ENCODE assay signal across 10 cellular contexts in genomic region chr17:2174471-2175293, GRCh38.
DNase-seq lines count a peak whose midpoint lies in the region; ATAC-seq and TF ChIP-seq lines count a peak whose summit lies in the region.
"Had no signal": no experiment of that assay in that cellular context is flagged by ENCODE, and none has a peak within 500 bp of the region (broad histone marks: within the 10 kb centered on the region; RNA-seq: fewer than 3 reads in every experiment).

No MANE protein-coding gene starts in this region.

- WGBS in transverse colon (ENCODE audit: low coverage in 1 of 2), 2 donors: 60 to 70% methylated on average over 12 to 24 of the region's 24 CpGs

- H3K9me3 Mint-ChIP-seq in activated naive CD4-positive, alpha-beta T cell treated with anti-CD3 and anti-CD28 coated beads for 36 hours: no peaks in the 10 kb centered on the region

- H3K27me3 Mint-ChIP-seq in activated naive CD4-positive, alpha-beta T cell treated with anti-CD3 and anti-CD28 coated beads for 36 hours (ENCODE audit: low read depth): no peaks in the 10 kb centered on the region
- H3K27me3 Mint-ChIP-seq: B cell had no signal

- H3K4me3 Mint-ChIP-seq in activated naive CD4-positive, alpha-beta T cell treated with anti-CD3 and anti-CD28 coated beads for 36 hours: no peak overlapping the region
- H3K4me3 Mint-ChIP-seq: B cell had no signal

- H3K27ac ChIP-seq in lower lobe of right lung: peak overlapping the region; percentile 74
- peak overlapping the region; percentile 76 to 87 (median 82) for H3K27ac ChIP-seq in transverse colon

- H3K36me3 Mint-ChIP-seq in activated naive CD4-positive, alpha-beta T cell treated with anti-CD3 and anti-CD28 coated beads for 36 hours (ENCODE audit: low read depth): peaks cover 15% of the 10 kb centered on the region

- intact Hi-C loops in lower lobe of right lung (cut with DNase I) (loop anchor here (10.0 kb wide), 1 partner anchor 50 kb away; no protein-coding TSS in a partner anchor), transverse colon (cut with DNase I; ENCODE audit: low total_unique reads) (loop anchor here (10.0 kb wide), 2 partner anchors 90 to 120 kb away; partner anchors contain the start of gene HIC1)
- intact Hi-C loops in activated naive CD4-positive, alpha-beta T cell treated with anti-CD3 and anti-CD28 coated beads for 36 hours (cut with micrococcal nuclease): no loop called here

- TF ChIP-seq EP300 in transverse colon (IDR thresholded peaks at IDR 0.05; ENCODE audit: low read depth): no peak

- ATAC-seq in lower lobe of right lung (peak; percentile 39 to 64), GM21381 (IDR thresholded peaks at IDR 0.05; ENCODE audit: unreplicated experiment) (no peak)
- ATAC-seq: Panc1 had no signal

- H3K4me1 ChIP-seq in lower lobe of right lung (peaks cover 80% of the 10 kb centered on the region), transverse colon (peaks cover 41 to 71% (median 51%) of the 10 kb centered on the region in 4 donors)

- in situ Hi-C loops in transverse colon (cut with MboI; ENCODE audit: low pct_ligation_motif_present in 1 of 4, low pct_unique_long_range_greater_than_20kb in 1 of 4, low sequenced_read_pairs in 3 of 4): loop anchor here in 2 of 4 donors (5.0 to 25.0 kb wide), 2 partner anchors 38 to 112 kb away; partner anchors contain the start of gene HIC1 (in 1 of the 2)

- H3K36me3 ChIP-seq in lower lobe of right lung: peaks cover 2% of the 10 kb centered on the region
- H3K36me3 ChIP-seq in transverse colon: peaks cover 0 to 4% (median 0%) of the 10 kb centered on the region in 4 donors
- peaks cover 2% of the 10 kb centered on the region for H3K36me3 ChIP-seq in MG63

- no peak for TF ChIP-seq POLR2A in transverse colon (IDR thresholded peaks at IDR 0.05)

- H3K9me3 ChIP-seq in lower lobe of right lung (no peaks in the 10 kb centered on the region), transverse colon (no peaks in the 10 kb centered on the region), MG63 (no peaks in the 10 kb centered on the region)

- no peak overlapping the region for H3K27ac Mint-ChIP-seq in activated naive CD4-positive, alpha-beta T cell treated with anti-CD3 and anti-CD28 coated beads for 36 hours
- H3K27ac Mint-ChIP-seq: B cell had no signal

- H3K4me1 Mint-ChIP-seq in activated naive CD4-positive, alpha-beta T cell treated with anti-CD3 and anti-CD28 coated beads for 36 hours (ENCODE audit: low read depth): no peaks in the 10 kb centered on the region
- H3K4me1 Mint-ChIP-seq: B cell had no signal

- TF ChIP-seq CTCF in lower lobe of right lung (IDR thresholded peaks at IDR 0.05) (no peak), transverse colon (IDR thresholded peaks at IDR 0.05) (no peak)

- peak; percentile 22 to 67 for DNase-seq in SHP77 (lab: John Stamatoyannopoulos, UW)
- no peak for DNase-seq in SHP77 treated with DMSO at 0.1 percent for 48 hours (lab: John Stamatoyannopoulos, UW)
- peak; percentile 31 for DNase-seq in dedifferentiated amniotic fluid mesenchymal stem cell (ENCODE audit: extremely low spot score)
- peak; percentile 70 for DNase-seq in lower lobe of right lung
- DNase-seq in transverse colon: peak; percentile 25
- no peak for DNase-seq in activated naive CD4-positive, alpha-beta T cell treated with anti-CD3 and anti-CD28 coated beads for 36 hours
- DNase-seq in MG63: no peak

- H3K4me3 ChIP-seq in lower lobe of right lung (no peak overlapping the region), transverse colon (no peak overlapping the region), MG63 (no peak overlapping the region)

- CTCF ChIA-PET in activated naive CD4-positive, alpha-beta T cell treated with anti-CD3 and anti-CD28 coated beads for 36 hours (lab: Charles Lee): interaction anchor here (0.7 kb wide), 1 partner anchor 46 kb away, joined by 3 read pairs; no protein-coding TSS in a partner anchor

- H3K27me3 ChIP-seq in lower lobe of right lung (ENCODE audit: low read depth): no peaks in the 10 kb centered on the region
- H3K27me3 ChIP-seq in transverse colon: no peaks in the 10 kb centered on the region
- no peaks in the 10 kb centered on the region for H3K27me3 ChIP-seq in MG63

Comparison
In these comparisons a context has a peak if more than half of its experiments do, and no peak if none do; other contexts are left out.
1. DNase-seq: peak in SHP77 (2 of 2), dedifferentiated amniotic fluid mesenchymal stem cell (single experiment), lower lobe of right lung (single experiment) and transverse colon (single experiment); none in SHP77 treated with DMSO at 0.1 percent for 48 hours (single experiment), activated naive CD4-positive, alpha-beta T cell treated with anti-CD3 and anti-CD28 coated beads for 36 hours (single experiment) and MG63 (single experiment).